Comparison of ENCODE assay signal across 1 cellular context in genomic region chr20:38001981-38002380, GRCh38.
TF ChIP-seq lines count a peak whose summit lies in the region.

No MANE protein-coding gene starts in this region.

TF ChIP-seq in IMR-90, 13 proteins besides CTCF, POLR2A, EP300 and RAD21:
- TF ChIP-seq, protein P1, sequence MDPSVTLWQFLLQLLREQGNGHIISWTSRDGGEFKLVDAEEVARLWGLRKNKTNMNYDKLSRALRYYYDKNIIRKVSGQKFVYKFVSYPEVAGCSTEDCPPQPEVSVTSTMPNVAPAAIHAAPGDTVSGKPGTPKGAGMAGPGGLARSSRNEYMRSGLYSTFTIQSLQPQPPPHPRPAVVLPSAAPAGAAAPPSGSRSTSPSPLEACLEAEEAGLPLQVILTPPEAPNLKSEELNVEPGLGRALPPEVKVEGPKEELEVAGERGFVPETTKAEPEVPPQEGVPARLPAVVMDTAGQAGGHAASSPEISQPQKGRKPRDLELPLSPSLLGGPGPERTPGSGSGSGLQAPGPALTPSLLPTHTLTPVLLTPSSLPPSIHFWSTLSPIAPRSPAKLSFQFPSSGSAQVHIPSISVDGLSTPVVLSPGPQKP (IDR thresholded peaks at IDR 0.05; ENCODE audit: borderline replicate concordance, low read depth, low read length), result no peak
- TF ChIP-seq MAFK (IDR thresholded peaks at IDR 0.05; ENCODE audit: low read depth, low read length) (no peak), NFE2L2 (IDR thresholded peaks at IDR 0.05; ENCODE audit: low read depth, low read length) (no peak), CEBPB (IDR thresholded peaks at IDR 0.05; ENCODE audit: low read depth, low read length) (no peak), FOS (IDR thresholded peaks at IDR 0.05; ENCODE audit: low read depth, low read length) (no peak), SMC3 (IDR thresholded peaks at IDR 0.05; ENCODE audit: low read depth, low read length) (no peak), USF2 (IDR thresholded peaks at IDR 0.05; ENCODE audit: low read depth, low read length) (no peak), MXI1 (IDR thresholded peaks at IDR 0.05; ENCODE audit: borderline replicate concordance, low read depth, low read length) (no peak), RFX5 (IDR thresholded peaks at IDR 0.05; ENCODE audit: low read depth, low read length) (no peak), CHD1 (IDR thresholded peaks at IDR 0.05; ENCODE audit: low read depth, low read length) (no peak), MAZ (IDR thresholded peaks at IDR 0.05; ENCODE audit: borderline replicate concordance, low read depth, low read length) (no peak), BHLHE40 (IDR thresholded peaks at IDR 0.05; ENCODE audit: low read depth, low read length) (no peak), RCOR1 (IDR thresholded peaks at IDR 0.05; ENCODE audit: insufficient replicate concordance, low read length) (no peak)
